ENCODE assay signal across 1 cellular context in genomic region chr7:16421333-16422099, GRCh38.
TF ChIP-seq lines count a peak whose summit lies in the region.

Gene CRPPA (minus strand): TSS chr7:16421538. CDS start chr7:16421322, 216 bp downstream.

TF ChIP-seq in H1, 55 proteins besides CTCF, POLR2A, EP300 and RAD21:
- TF ChIP-seq, protein P1, sequence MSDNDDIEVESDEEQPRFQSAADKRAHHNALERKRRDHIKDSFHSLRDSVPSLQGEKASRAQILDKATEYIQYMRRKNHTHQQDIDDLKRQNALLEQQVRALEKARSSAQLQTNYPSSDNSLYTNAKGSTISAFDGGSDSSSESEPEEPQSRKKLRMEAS (IDR thresholded peaks at IDR 0.05): peak; percentile 38; the same call in 1 of the 2 replicates
- TF ChIP-seq PHF8 (conservative IDR thresholded peaks at IDR 0.05; ENCODE audit: low read depth, low read length) (peak; percentile 15; the same call in 1 of the 2 replicates), MAFK (IDR thresholded peaks at IDR 0.05; ENCODE audit: low read depth, low read length) (no peak), KDM5A (IDR thresholded peaks at IDR 0.05; ENCODE audit: low read length) (no peak), ASH2L (IDR thresholded peaks at IDR 0.05; ENCODE audit: low read length) (peak; percentile 90), KDM4A (IDR thresholded peaks at IDR 0.05; ENCODE audit: low read depth, low read length, severe bottlenecking) (peak; percentile 76), NRF1 (IDR thresholded peaks at IDR 0.05; ENCODE audit: low read depth, low read length) (no peak), NANOG (IDR thresholded peaks at IDR 0.05; ENCODE audit: insufficient read depth, low read depth, low read length, poor library complexity, severe bottlenecking) (peak; percentile 3), SUZ12 (IDR thresholded peaks at IDR 0.05; ENCODE audit: low read length) (peak; percentile 59; the same call in 1 of the 2 replicates), TCF12 (IDR thresholded peaks at IDR 0.05; ENCODE audit: low read depth, low read length) (no peak)
